9 cellular contexts compared by ENCODE assay signal in the genomic region with DNA sequence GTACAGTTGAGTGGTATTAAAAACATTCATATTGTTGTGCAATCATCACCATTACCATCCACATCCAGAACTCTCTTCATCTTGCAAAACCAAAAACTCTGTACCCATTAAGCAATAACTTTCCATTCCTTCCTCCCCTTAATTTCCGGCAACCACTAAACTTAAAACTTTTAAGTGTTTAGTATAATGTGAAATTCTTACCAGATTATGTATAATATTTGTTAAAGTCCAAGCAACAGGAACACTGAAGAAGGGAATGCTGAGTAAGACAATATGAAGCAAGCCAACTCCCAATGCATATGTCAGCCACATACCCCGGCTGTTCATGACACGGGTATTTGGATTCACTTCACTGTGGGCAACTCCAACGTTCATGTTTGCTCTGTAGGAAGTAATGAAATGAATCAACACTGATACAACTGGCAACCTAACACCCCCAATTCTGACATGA.
DNase-seq lines count a peak whose midpoint lies in the region; ATAC-seq and TF ChIP-seq lines count a peak whose summit lies in the region.
"Had no signal": no experiment of that assay in that cellular context is flagged by ENCODE, and none has a peak within 500 bp of the region (broad histone marks: within the 10 kb centered on the region; RNA-seq: fewer than 3 reads in every experiment).

No MANE protein-coding gene starts in this region.

- no peaks in the 10 kb centered on the region for H3K27me3 Mint-ChIP-seq in activated naive CD4-positive, alpha-beta T cell treated with anti-CD3 and anti-CD28 coated beads, Interleukin-2, amount 50 U/mL, for 24 hours

- no peak for ATAC-seq in GM18873 (IDR thresholded peaks at IDR 0.05; ENCODE audit: low FRiP score, unreplicated experiment)

- H3K9ac ChIP-seq in HUES6 (ENCODE audit: low read length): no peak overlapping the region

- H3K4me3 Mint-ChIP-seq in activated naive CD4-positive, alpha-beta T cell treated with anti-CD3 and anti-CD28 coated beads, Interleukin-2, amount 50 U/mL, for 24 hours: peak overlapping the region; percentile 84

- peak; percentile 33 for DNase-seq in AG09309 (ENCODE audit: low read depth)
- peak; percentile 12 for DNase-seq in kidney tubule cell (ENCODE audit: low spot score)
- no peak for DNase-seq in cerebellar nuclear complex (lab: John Stamatoyannopoulos, UW)
- no peak for DNase-seq in central memory CD4-positive, alpha-beta T cell
- no peak for DNase-seq in NCI-H748 (lab: John Stamatoyannopoulos, UW; ENCODE audit: unreplicated experiment)
- DNase-seq: amniotic stem cell had no signal

- no peaks in the 10 kb centered on the region for H3K9me3 Mint-ChIP-seq in activated naive CD4-positive, alpha-beta T cell treated with anti-CD3 and anti-CD28 coated beads, Interleukin-2, amount 50 U/mL, for 24 hours

- TF ChIP-seq CTCF in AG09309 (IDR thresholded peaks at IDR 0.05; ENCODE audit: control insufficient read depth, insufficient read depth, low read depth, low read length, missing control alignments): no peak

- no peak overlapping the region for H3K27ac ChIP-seq in HUES6 (ENCODE audit: low read depth, low read length)

- H3K4me3 ChIP-seq in AG09309 (ENCODE audit: control insufficient read depth, low read depth, low read length) (peak overlapping the region; percentile 6), HUES6 (ENCODE audit: low read depth, low read length) (peak overlapping the region; percentile 91)

- peaks cover 53% of the 10 kb centered on the region for H3K36me3 ChIP-seq in HUES6 (ENCODE audit: control insufficient read depth, insufficient read depth, low read length)

- H3K36me3 Mint-ChIP-seq in activated naive CD4-positive, alpha-beta T cell treated with anti-CD3 and anti-CD28 coated beads, Interleukin-2, amount 50 U/mL, for 24 hours: peaks cover 18% of the 10 kb centered on the region

- peak overlapping the region; percentile 88 for H3K27ac Mint-ChIP-seq in activated naive CD4-positive, alpha-beta T cell treated with anti-CD3 and anti-CD28 coated beads, Interleukin-2, amount 50 U/mL, for 24 hours

- no peaks in the 10 kb centered on the region for H3K27me3 ChIP-seq in HUES6 (ENCODE audit: control insufficient read depth, insufficient read depth, low read length)

- peaks cover 68% of the 10 kb centered on the region for H3K4me1 Mint-ChIP-seq in activated naive CD4-positive, alpha-beta T cell treated with anti-CD3 and anti-CD28 coated beads, Interleukin-2, amount 50 U/mL, for 24 hours

- H3K9me3 ChIP-seq in HUES6 (ENCODE audit: control insufficient read depth, insufficient read depth, low read depth, low read length): no peaks in the 10 kb centered on the region

- H3K4me1 ChIP-seq in HUES6 (ENCODE audit: control insufficient read depth, insufficient read depth, low read length): peaks cover 7% of the 10 kb centered on the region; the same call in 1 of the 2 replicates

Comparison
In these comparisons a context has a peak if more than half of its experiments do, and no peak if none do; other contexts are left out.
1. DNase-seq: peak in AG09309 (single experiment) and kidney tubule cell (single experiment); none in cerebellar nuclear complex (0 of 2), central memory CD4-positive, alpha-beta T cell (single experiment) and NCI-H748 (single experiment).